Comparison of ENCODE assay signal across 8 cellular contexts in the genomic region with DNA sequence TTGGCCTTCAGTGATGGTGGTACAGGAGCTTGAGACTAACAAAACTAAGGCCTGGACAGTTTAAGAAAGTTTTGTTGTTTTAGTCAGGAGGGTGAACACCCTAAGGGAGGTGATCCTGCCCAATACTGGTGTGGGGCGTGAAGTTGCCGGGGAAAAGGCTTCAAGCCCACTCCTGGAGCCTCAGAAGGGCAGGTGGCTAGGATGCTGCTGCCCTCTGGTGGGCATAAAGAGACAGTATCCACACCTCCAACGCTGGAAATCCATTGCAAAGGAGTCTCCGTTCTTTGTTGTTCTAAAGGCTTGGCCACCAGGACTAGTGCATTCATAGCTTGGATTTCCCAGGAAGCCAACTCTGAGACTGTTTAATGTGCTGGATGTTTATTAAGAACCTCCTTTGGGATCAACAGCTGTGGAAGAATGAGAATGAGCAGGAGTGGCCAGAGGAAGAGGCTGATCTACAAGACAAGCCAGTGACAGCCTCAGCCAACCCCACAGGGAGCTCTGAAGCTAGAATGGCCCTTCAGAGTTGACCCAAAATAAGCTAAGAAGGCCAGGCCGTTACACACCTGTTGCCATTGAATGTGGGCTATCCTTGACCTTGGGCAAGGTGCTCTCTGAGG. TPM values are rescaled to one million over a fixed set of nuclear protein-coding genes. Genes with fewer than 3 reads are reported as not detected.
DNase-seq lines count a peak whose midpoint lies in the region; ATAC-seq lines count a peak whose summit lies in the region.

No MANE protein-coding gene starts in this region.

- no peaks in the 10 kb centered on the region for H3K9me3 ChIP-seq in GM23248 (ENCODE audit: low read depth)

- H3K36me3 ChIP-seq in GM23248 (ENCODE audit: low read depth) = no peaks in the 10 kb centered on the region

- no peak overlapping the region for H2AFZ ChIP-seq in GM23248

- H3K4me2 ChIP-seq in GM23248 (ENCODE audit: unreplicated experiment) = no peak overlapping the region

- in situ Hi-C loops in GM23248 (cut with MboI) = no loop called here

- H4K20me1 ChIP-seq in GM23248 (ENCODE audit: insufficient read depth) = no peaks in the 10 kb centered on the region

- no peaks in the 10 kb centered on the region for H3K4me1 ChIP-seq in GM23248 (ENCODE audit: insufficient read depth)

- no peaks in the 10 kb centered on the region for H3F3A ChIP-seq in GM23248 (ENCODE audit: insufficient read depth)

- no peak overlapping the region for H3K9ac ChIP-seq in GM23248

- H3K27me3 ChIP-seq in GM23248 (replicated peaks; ENCODE audit: insufficient read depth) = no peaks in the 10 kb centered on the region

- 5 to 11% methylated on average over 5 of the region's 5 CpGs for WGBS in GM23248 (ENCODE audit: low coverage in 1 of 2, low lambda C conversion rate in 2 of 2, missing lambda C conversion rate in 2 of 2), 2 experiments

- H3K79me2 ChIP-seq in GM23248 (ENCODE audit: insufficient read depth) = no peaks in the 10 kb centered on the region

- no peak overlapping the region for H3K27ac ChIP-seq in GM23248
- no peak overlapping the region for H3K27ac ChIP-seq in substantia nigra (ENCODE audit: low read depth, low read length, poor library complexity, severe bottlenecking)

- ATAC-seq in HG02970 (IDR thresholded peaks at IDR 0.05; ENCODE audit: low FRiP score, unreplicated experiment) = no peak

- no peak overlapping the region for H3K4me3 ChIP-seq in GM23248

- DNase-seq in AML-193 (lab: John Stamatoyannopoulos, UW) (peak; percentile 19 to 32), GM23248 (peak; percentile 71), NCI-H345 treated with DMSO at 0.1 percent for 48 hours (lab: John Stamatoyannopoulos, UW; ENCODE audit: unreplicated experiment) (peak; percentile 18), dermis blood vessel endothelial cell (peak; percentile 82), lung microvascular endothelial cell (ENCODE audit: low read depth in 2 of 2) (peak; percentile 68 to 77), substantia nigra (lab: John Stamatoyannopoulos, UW) (peak in 38 of 49 donors; percentile 4 to 77 (median 44))
- peak; percentile 42 for DNase-seq in activated CD4-positive, CD25-positive, alpha-beta regulatory T cell treated with anti-CD3 and anti-CD28 coated beads, Interleukin-2, amount 50 U/mL, for 72 hours

- H3K9me2 ChIP-seq in GM23248 (ENCODE audit: insufficient read depth) = no peaks in the 10 kb centered on the region

RNA-seq across cellular contexts. Expression of gene C1orf216, which starts 8.2 kb away (rescaled TPM):
- 32.2 and 36.4 TPM in 2 replicates for total RNA-seq in GM23248 (2014; rRNA removed; shearing (Covaris generic))
- 20.0 and 21.6 TPM in 2 replicates for polyA plus RNA-seq in GM23248 (2016; fragmentation: Nextera tagmentation; extraction: Ambion mirVana)
- 18.2 and 25.2 TPM in 2 replicates for total RNA-seq in dermis blood vessel endothelial cell
- total RNA-seq in lung microvascular endothelial cell = 12.2 and 17.1 TPM in 2 replicates

RNA-seq across cellular contexts. Expression of gene CLSPN, which starts 42.9 kb away (rescaled TPM):
- 4.4 and 10.8 TPM in 2 replicates for total RNA-seq in GM23248 (2014; rRNA removed; shearing (Covaris generic))
- polyA plus RNA-seq in GM23248 (2016; fragmentation: Nextera tagmentation; extraction: Ambion mirVana) = 4.3 and 4.4 TPM in 2 replicates
- total RNA-seq in dermis blood vessel endothelial cell (8.7 and 32.5 TPM in 2 replicates), lung microvascular endothelial cell (3.0 and 7.6 TPM in 2 replicates)

Comparison
In these comparisons a context has a peak if more than half of its experiments do, and no peak if none do; other contexts are left out.
1. DNase-seq: peak in every context shown above with its lines; median percentile 82 in dermis blood vessel endothelial cell; 72 in lung microvascular endothelial cell; 71 in GM23248; 44 in substantia nigra; 42 in activated CD4-positive, CD25-positive, alpha-beta regulatory T cell treated with anti-CD3 and anti-CD28 coated beads, Interleukin-2, amount 50 U/mL, for 72 hours; 26 in AML-193; 18 in NCI-H345 treated with DMSO at 0.1 percent for 48 hours.